Comparison of ENCODE assay signal across 17 cellular contexts in genomic region chrX:21781525-21781924, GRCh38. TPM values are rescaled to one million over a fixed set of nuclear protein-coding genes. Genes with fewer than 3 reads are reported as not detected.
A peak's percentile ranks its signal among the peaks of the same experiment; 100 is the strongest.
DNase-seq lines count a peak whose midpoint lies in the region; ATAC-seq and TF ChIP-seq lines count a peak whose summit lies in the region.
"Had no signal": no experiment of that assay in that cellular context is flagged by ENCODE, and none has a peak within 500 bp of the region (broad histone marks: within the 10 kb centered on the region; RNA-seq: fewer than 3 reads in every experiment).

No MANE protein-coding gene starts in this region.

- H3K9ac ChIP-seq in KMS-11, result no peak overlapping the region

- H3K9me3 Mint-ChIP-seq in activated CD8-positive, alpha-beta T cell treated with anti-CD3 and anti-CD28 coated beads for 36 hours, result no peaks in the 10 kb centered on the region
- no peaks in the 10 kb centered on the region for H3K9me3 Mint-ChIP-seq in activated CD8-positive, alpha-beta T cell treated with anti-CD3 and anti-CD28 coated beads, Interleukin-2, amount 10 ng/mL, durations not matched to agents 7 days and 5 days (ENCODE audit: insufficient read depth)

- H3K36me3 Mint-ChIP-seq in activated CD8-positive, alpha-beta T cell treated with anti-CD3 and anti-CD28 coated beads for 36 hours (ENCODE audit: low read depth), result no peaks in the 10 kb centered on the region
- peaks cover 2% of the 10 kb centered on the region for H3K36me3 Mint-ChIP-seq in activated CD8-positive, alpha-beta T cell treated with anti-CD3 and anti-CD28 coated beads, Interleukin-2, amount 10 ng/mL, durations not matched to agents 7 days and 5 days (ENCODE audit: low read depth)

- H3K27ac ChIP-seq in KMS-11 (peak overlapping the region; percentile 43), left lung (no peak overlapping the region), spleen (no peak overlapping the region)
- H3K27ac ChIP-seq: A549, ovary had no signal

- peak; percentile 45 for ATAC-seq in activated CD8-positive, alpha-beta T cell treated with anti-CD3 and anti-CD28 coated beads for 36 hours
- no peak for ATAC-seq in activated CD8-positive, alpha-beta T cell treated with anti-CD3 and anti-CD28 coated beads, Interleukin-2, amount 10 ng/mL, durations not matched to agents 7 days and 5 days
- ATAC-seq in HG02623 (IDR thresholded peaks at IDR 0.05; ENCODE audit: unreplicated experiment), result peak; percentile 71
- ATAC-seq in left lung, result no peak
- ATAC-seq: A549, K562, PC-3 had no signal

- 76 to 93% (median 81%) methylated on average over 1 of the region's 1 CpG for WGBS in spleen, 5 donors

- H3K9me3 ChIP-seq in left lung (no peaks in the 10 kb centered on the region), spleen (no peaks in the 10 kb centered on the region)
- H3K9me3 ChIP-seq: A549, ovary had no signal

- H3K79me2 ChIP-seq in KMS-11 (ENCODE audit: insufficient read depth, low read depth), result no peaks in the 10 kb centered on the region

- H3K4me1 Mint-ChIP-seq in activated CD8-positive, alpha-beta T cell treated with anti-CD3 and anti-CD28 coated beads for 36 hours (ENCODE audit: low read depth), result peaks cover 11% of the 10 kb centered on the region
- H3K4me1 Mint-ChIP-seq in activated CD8-positive, alpha-beta T cell treated with anti-CD3 and anti-CD28 coated beads, Interleukin-2, amount 10 ng/mL, durations not matched to agents 7 days and 5 days (ENCODE audit: low read depth), result peaks cover 29% of the 10 kb centered on the region

- H3K27me3 ChIP-seq in KMS-11 (ENCODE audit: insufficient read depth, low read depth) (no peaks in the 10 kb centered on the region), left lung (peaks cover 0 to 4% of the 10 kb centered on the region in 2 donors), spleen (replicated peaks in 1 of 7) (no peaks in the 10 kb centered on the region)
- H3K27me3 ChIP-seq: ovary had no signal

- H3K4me3 Mint-ChIP-seq in activated CD8-positive, alpha-beta T cell treated with anti-CD3 and anti-CD28 coated beads for 36 hours, result no peak overlapping the region
- H3K4me3 Mint-ChIP-seq in activated CD8-positive, alpha-beta T cell treated with anti-CD3 and anti-CD28 coated beads, Interleukin-2, amount 10 ng/mL, durations not matched to agents 7 days and 5 days, result no peak overlapping the region

- H2AFZ ChIP-seq in KMS-11 (ENCODE audit: low read depth), result no peak overlapping the region

- CTCF ChIA-PET in activated CD8-positive, alpha-beta T cell treated with anti-CD3 and anti-CD28 coated beads for 36 hours (lab: Charles Lee), result no interaction called here
- CTCF ChIA-PET in activated CD8-positive, alpha-beta T cell treated with anti-CD3 and anti-CD28 coated beads, Interleukin-2, amount 10 ng/mL, durations not matched to agents 7 days and 5 days (lab: Charles Lee), result interaction anchor here (0.7 kb wide), 1 partner anchor 23 kb away, joined by 3 read pairs; the partner anchor contains the start of gene SMPX

- H3K4me3 ChIP-seq in KMS-11 (IDR thresholded peaks at IDR 0.05; ENCODE audit: insufficient read depth, low read depth, low read length), result no peak overlapping the region
- H3K4me3 ChIP-seq in left lung, result no peak overlapping the region
- H3K4me3 ChIP-seq in spleen, result no peak overlapping the region
- H3K4me3 ChIP-seq: A549, K562, ovary had no signal

- no peak overlapping the region for H3K27ac Mint-ChIP-seq in activated CD8-positive, alpha-beta T cell treated with anti-CD3 and anti-CD28 coated beads for 36 hours
- H3K27ac Mint-ChIP-seq in activated CD8-positive, alpha-beta T cell treated with anti-CD3 and anti-CD28 coated beads, Interleukin-2, amount 10 ng/mL, durations not matched to agents 7 days and 5 days, result no peak overlapping the region

- POLR2A ChIA-PET in activated CD8-positive, alpha-beta T cell treated with anti-CD3 and anti-CD28 coated beads for 36 hours (lab: Charles Lee), result no interaction called here
- POLR2A ChIA-PET in activated CD8-positive, alpha-beta T cell treated with anti-CD3 and anti-CD28 coated beads, Interleukin-2, amount 10 ng/mL, durations not matched to agents 7 days and 5 days (lab: Charles Lee), result no interaction called here

- TF ChIP-seq POLR2A in spleen (IDR thresholded peaks at IDR 0.05), result no peak

- H3K4me1 ChIP-seq in KMS-11 (ENCODE audit: low read depth, poor library complexity, severe bottlenecking) (peaks cover 32% of the 10 kb centered on the region), left lung (no peaks in the 10 kb centered on the region), spleen (no peaks in the 10 kb centered on the region)
- H3K4me1 ChIP-seq: A549 had no signal

- intact Hi-C loops in activated CD8-positive, alpha-beta T cell treated with anti-CD3 and anti-CD28 coated beads for 36 hours (cut with micrococcal nuclease), result no loop called here
- intact Hi-C loops in posterior cingulate gyrus (cut with DNase I), result no loop called here
- intact Hi-C loops in left lung (cut with DNase I), result no loop called here
- intact Hi-C loops in spleen (cut with DNase I; ENCODE audit: low total_unique reads), result no loop called here

- H3K36me3 ChIP-seq in KMS-11 (ENCODE audit: insufficient read depth), result no peaks in the 10 kb centered on the region
- no peaks in the 10 kb centered on the region for H3K36me3 ChIP-seq in left lung
- no peaks in the 10 kb centered on the region for H3K36me3 ChIP-seq in spleen
- H3K36me3 ChIP-seq: ovary had no signal

- peak; percentile 1 for DNase-seq in activated CD8-positive, alpha-beta T cell treated with anti-CD3 and anti-CD28 coated beads for 36 hours
- DNase-seq in activated CD8-positive, alpha-beta T cell treated with anti-CD3 and anti-CD28 coated beads, Interleukin-2, amount 10 ng/mL, durations not matched to agents 7 days and 5 days, result no peak
- DNase-seq in stromal cell of bone marrow (ENCODE audit: low read depth), result peak; percentile 15
- no peak for DNase-seq in posterior cingulate gyrus
- no peak for DNase-seq in left lung
- DNase-seq in spleen, result no peak
- DNase-seq: amniotic stem cell; effector memory CD4-positive, alpha-beta T cell; ovary; PC-3; stimulated activated CD4-positive, alpha-beta T cell treated with anti-CD3 and anti-CD28 coated beads, Interleukin-2, amount 100 ng/mL, for 48 hours had no signal

- no peak for TF ChIP-seq CTCF in activated CD8-positive, alpha-beta T cell treated with anti-CD3 and anti-CD28 coated beads for 36 hours (IDR thresholded peaks at IDR 0.05)
- no peak for TF ChIP-seq CTCF in KMS-11 (conservative IDR thresholded peaks at IDR 0.05; ENCODE audit: low read depth, low read length)
- TF ChIP-seq CTCF in left lung (IDR thresholded peaks at IDR 0.05), result no peak
- no peak for TF ChIP-seq CTCF in spleen (IDR thresholded peaks at IDR 0.05 in 8 of 11, conservative IDR thresholded peaks at IDR 0.05 in 3 of 11)

- H3K27me3 Mint-ChIP-seq in activated CD8-positive, alpha-beta T cell treated with anti-CD3 and anti-CD28 coated beads for 36 hours, result no peaks in the 10 kb centered on the region
- H3K27me3 Mint-ChIP-seq in activated CD8-positive, alpha-beta T cell treated with anti-CD3 and anti-CD28 coated beads, Interleukin-2, amount 10 ng/mL, durations not matched to agents 7 days and 5 days (ENCODE audit: low read depth), result peaks cover 3% of the 10 kb centered on the region

- peak overlapping the region; percentile 52 for H3K4me2 ChIP-seq in KMS-11
- H3K4me2 ChIP-seq: A549 had no signal

- no peaks in the 10 kb centered on the region for H4K20me1 ChIP-seq in KMS-11 (ENCODE audit: insufficient read depth)

RNA-seq across cellular contexts. Expression of gene SMPX, which starts 23.6 kb away (rescaled TPM):
- total RNA-seq in activated CD8-positive, alpha-beta T cell treated with anti-CD3 and anti-CD28 coated beads for 36 hours, result not detected
- total RNA-seq in activated CD8-positive, alpha-beta T cell treated with anti-CD3 and anti-CD28 coated beads, Interleukin-2, amount 10 ng/mL, durations not matched to agents 7 days and 5 days, result not detected
- total RNA-seq in left lung, result not detected
- not detected for total RNA-seq in spleen
- polyA plus RNA-seq in spleen, result under 1 TPM in 1 of 3 donors, not detected in 2; 0.15 TPM
- total RNA-seq: K562; lung microvascular endothelial cell; PC-3; T-helper 2 cell treated with Interferon-gamma antibody and Interleukin-4, amounts not matched to agents 100 ng/mL and 5 ng/mL, for 36 hours had no signal
- polyA plus RNA-seq: K562 had no signal

RNA-seq across cellular contexts. Expression of gene MBTPS2, which starts 57.9 kb away (rescaled TPM):
- total RNA-seq in activated CD8-positive, alpha-beta T cell treated with anti-CD3 and anti-CD28 coated beads for 36 hours, result 10 to 100 TPM; 12.6 to 12.8 TPM
- total RNA-seq in activated CD8-positive, alpha-beta T cell treated with anti-CD3 and anti-CD28 coated beads, Interleukin-2, amount 10 ng/mL, durations not matched to agents 7 days and 5 days, result 1 to 10 TPM; 8.1 to 8.5 TPM
- total RNA-seq in left lung (10 to 100 TPM; 14.5 to 14.7 TPM), spleen (10 to 100 TPM in 5 of 7 donors, 1 to 10 TPM in 2; 8.1 to 13.3 (median 11.9) TPM)
- polyA plus RNA-seq in spleen, result 1 to 10 TPM; 1.0 to 1.6 (median 1.5) TPM

Comparison
In these comparisons a context has a peak if more than half of its experiments do, and no peak if none do; other contexts are left out.
1. ATAC-seq: peak in activated CD8-positive, alpha-beta T cell treated with anti-CD3 and anti-CD28 coated beads for 36 hours (single experiment) and HG02623 (single experiment); none in activated CD8-positive, alpha-beta T cell treated with anti-CD3 and anti-CD28 coated beads, Interleukin-2, amount 10 ng/mL, durations not matched to agents 7 days and 5 days (single experiment) and left lung (single experiment).
2. DNase-seq: peak in activated CD8-positive, alpha-beta T cell treated with anti-CD3 and anti-CD28 coated beads for 36 hours (single experiment) and stromal cell of bone marrow (single experiment); none in activated CD8-positive, alpha-beta T cell treated with anti-CD3 and anti-CD28 coated beads, Interleukin-2, amount 10 ng/mL, durations not matched to agents 7 days and 5 days (single experiment), posterior cingulate gyrus (0 of 10), left lung (0 of 2) and spleen (single experiment).